Comparison of ENCODE assay signal across 17 cellular contexts in the genomic region with DNA sequence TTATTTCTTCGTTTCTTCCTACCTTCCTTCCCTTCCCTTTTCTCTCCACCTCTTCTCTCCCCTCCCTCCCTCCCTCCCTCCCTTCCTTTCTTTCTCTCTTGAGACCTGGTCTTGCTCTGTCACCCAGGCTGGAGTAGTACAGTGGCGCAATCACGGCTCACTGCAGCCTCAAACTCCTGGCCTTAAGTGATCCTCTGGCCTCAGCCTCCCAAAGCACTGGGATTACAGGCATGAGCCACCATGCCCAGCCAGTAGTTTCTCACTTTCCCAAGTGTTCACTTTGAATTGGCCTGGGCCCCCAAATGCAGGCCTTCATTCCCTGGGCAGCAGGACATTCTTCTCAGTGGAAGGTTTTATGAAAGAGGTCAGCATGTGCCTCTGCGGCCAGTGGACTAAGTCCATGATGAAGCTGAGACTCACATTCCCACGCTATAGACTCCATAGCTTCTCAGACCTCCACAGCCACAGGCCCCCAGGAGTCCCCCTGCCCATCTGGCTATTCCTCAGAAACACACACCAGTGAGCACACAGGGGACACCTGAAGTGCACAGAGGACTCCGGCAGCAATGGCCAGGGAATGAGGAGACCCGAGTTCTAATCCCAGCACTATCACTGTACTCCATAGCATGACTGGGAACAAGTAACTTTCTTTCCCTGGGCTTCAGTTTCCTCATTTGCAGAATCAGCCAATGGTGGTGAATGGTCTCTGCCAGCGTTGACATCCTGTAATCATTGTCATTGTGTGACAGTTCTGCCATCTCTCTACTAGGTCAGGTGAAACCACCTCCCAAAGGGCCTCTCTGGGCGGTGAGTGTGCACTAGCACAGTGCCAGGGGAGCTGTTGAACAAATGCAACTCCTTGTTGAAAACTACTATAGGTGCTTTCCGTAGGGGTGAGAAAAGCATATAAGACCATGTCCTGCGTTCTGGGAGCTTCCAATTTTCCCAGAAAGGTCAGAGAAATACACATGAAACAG.
DNase-seq lines count a peak whose midpoint lies in the region; ATAC-seq and TF ChIP-seq lines count a peak whose summit lies in the region.
"Had no signal": no experiment of that assay in that cellular context is flagged by ENCODE, and none has a peak within 500 bp of the region (broad histone marks: within the 10 kb centered on the region; RNA-seq: fewer than 3 reads in every experiment).

No MANE protein-coding gene starts in this region.

- peaks cover 29% of the 10 kb centered on the region for H3K4me1 ChIP-seq in lower lobe of right lung
- peaks cover 0 to 43% (median 27%) of the 10 kb centered on the region in 4 donors for H3K4me1 ChIP-seq in tibial artery

- H3K27me3 ChIP-seq in lower lobe of right lung (ENCODE audit: low read depth): no peaks in the 10 kb centered on the region
- H3K27me3 ChIP-seq in tibial artery: no peaks in the 10 kb centered on the region
- H3K27me3 ChIP-seq: BLaER1 had no signal

- no peak overlapping the region for H3K4me3 Mint-ChIP-seq in activated T-helper 17 cell treated with anti-CD3 and anti-CD28 coated beads, Interleukin-2, amount 50 U/mL, for 72 hours
- H3K4me3 Mint-ChIP-seq: CD8-positive, alpha-beta memory T cell had no signal

- intact Hi-C loops in lower lobe of right lung (cut with DNase I) (no loop called here), tibial artery (cut with DNase I; ENCODE audit: low total_unique reads) (no loop called here)

- ATAC-seq in lower lobe of right lung (no peak), GM21447 (IDR thresholded peaks at IDR 0.05; ENCODE audit: unreplicated experiment) (no peak)
- ATAC-seq in activated T-helper 17 cell treated with anti-CD3 and anti-CD28 coated beads, Interleukin-2, amount 50 U/mL, for 72 hours (replicated peaks): no peak
- ATAC-seq: Panc1 had no signal

- DNase-seq in NCI-H345 (lab: John Stamatoyannopoulos, UW): peak; percentile 4
- no peak for DNase-seq in NCI-H345 treated with DMSO at 0.1 percent for 48 hours (lab: John Stamatoyannopoulos, UW; ENCODE audit: unreplicated experiment)
- no peak for DNase-seq in caudate nucleus (lab: John Stamatoyannopoulos, UW)
- DNase-seq in lower lobe of right lung: no peak
- DNase-seq in tibial artery: peak in 1 of 2 donors; percentile 55
- no peak for DNase-seq in NCI-H1417 treated with DMSO at 0.1 percent for 48 hours (lab: John Stamatoyannopoulos, UW)
- DNase-seq: 8988T; CD8-positive, alpha-beta memory T cell; HCEC 1CT; MV-4-11; NCI-H146; NCI-H2227 treated with DMSO at 0.1 percent for 48 hours; SHP77 had no signal

- H3K36me3 ChIP-seq in lower lobe of right lung: no peaks in the 10 kb centered on the region
- H3K36me3 ChIP-seq in tibial artery: no peaks in the 10 kb centered on the region
- H3K36me3 ChIP-seq: BLaER1 had no signal

- no peaks in the 10 kb centered on the region for H3K36me3 Mint-ChIP-seq in activated T-helper 17 cell treated with anti-CD3 and anti-CD28 coated beads, Interleukin-2, amount 50 U/mL, for 72 hours (ENCODE audit: low read depth)
- H3K36me3 Mint-ChIP-seq: CD8-positive, alpha-beta memory T cell had no signal

- no peaks in the 10 kb centered on the region for H3K4me1 Mint-ChIP-seq in activated T-helper 17 cell treated with anti-CD3 and anti-CD28 coated beads, Interleukin-2, amount 50 U/mL, for 72 hours

- H3K27me3 Mint-ChIP-seq in activated T-helper 17 cell treated with anti-CD3 and anti-CD28 coated beads, Interleukin-2, amount 50 U/mL, for 72 hours: no peaks in the 10 kb centered on the region
- H3K27me3 Mint-ChIP-seq: CD8-positive, alpha-beta memory T cell had no signal

- H3K9me3 Mint-ChIP-seq in activated T-helper 17 cell treated with anti-CD3 and anti-CD28 coated beads, Interleukin-2, amount 50 U/mL, for 72 hours: no peaks in the 10 kb centered on the region
- H3K9me3 Mint-ChIP-seq: CD8-positive, alpha-beta memory T cell had no signal

- H3K27ac Mint-ChIP-seq in activated T-helper 17 cell treated with anti-CD3 and anti-CD28 coated beads, Interleukin-2, amount 50 U/mL, for 72 hours: no peak overlapping the region

- H3K4me3 ChIP-seq in lower lobe of right lung (no peak overlapping the region), tibial artery (no peak overlapping the region)
- H3K4me3 ChIP-seq: BLaER1 had no signal

- H3K27ac ChIP-seq in caudate nucleus (ENCODE audit: low read depth, low read length): peak overlapping the region; percentile 58
- H3K27ac ChIP-seq in lower lobe of right lung: peak overlapping the region; percentile 67
- H3K27ac ChIP-seq in tibial artery: peak overlapping the region; percentile 48 to 75
- H3K27ac ChIP-seq: BLaER1 had no signal

- H3K9me3 ChIP-seq in lower lobe of right lung (no peaks in the 10 kb centered on the region), tibial artery (no peaks in the 10 kb centered on the region)
- H3K9me3 ChIP-seq: BLaER1 had no signal

- no peak for TF ChIP-seq CTCF in lower lobe of right lung (IDR thresholded peaks at IDR 0.05)
- no peak for TF ChIP-seq CTCF in tibial artery (IDR thresholded peaks at IDR 0.05)
